In the genomic region with DNA sequence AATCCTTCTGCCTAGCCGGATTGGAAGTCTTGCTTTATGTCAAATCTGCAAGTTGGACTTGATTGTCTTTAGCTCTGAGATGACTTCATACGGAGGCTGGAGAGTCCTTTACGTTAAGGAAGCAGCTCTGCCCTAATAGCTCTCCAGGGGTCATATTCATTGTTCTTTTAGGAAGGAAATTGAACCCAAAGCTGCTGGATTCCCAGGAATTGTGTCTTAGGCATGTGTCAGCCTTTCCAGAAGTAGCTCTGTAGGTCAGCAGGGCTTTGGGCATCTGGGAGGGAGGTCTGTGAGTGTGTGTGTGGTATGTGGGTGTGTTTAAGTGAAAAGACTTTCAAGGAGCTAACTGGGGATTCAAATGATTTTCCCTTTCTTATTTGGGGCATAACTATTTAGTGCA, we compare ENCODE assay signal across 19 cellular contexts.
DNase-seq lines count a peak whose midpoint lies in the region; ATAC-seq, FAIRE-seq and TF ChIP-seq lines count a peak whose summit lies in the region.
"Had no signal": no experiment of that assay in that cellular context is flagged by ENCODE, and none has a peak within 500 bp of the region (broad histone marks: within the 10 kb centered on the region; RNA-seq: fewer than 3 reads in every experiment).

No MANE protein-coding gene starts in this region.

- 69 to 77% (median 76%) methylated on average over 3 of the region's 3 CpGs for WGBS in psoas muscle, 3 donors

- peaks cover 3% of the 10 kb centered on the region; the same call in 1 of the 2 replicates for H3K4me1 ChIP-seq in HEK293 (ENCODE audit: control insufficient read depth, insufficient read depth, low read length)
- peaks cover 13% of the 10 kb centered on the region for H3K4me1 ChIP-seq in astrocyte (ENCODE audit: insufficient read depth, low read length)
- H3K4me1 ChIP-seq in psoas muscle: peaks cover 11% of the 10 kb centered on the region
- H3K4me1 ChIP-seq: adrenal gland had no signal

- H3K27me3 ChIP-seq in astrocyte (ENCODE audit: insufficient read depth, low read length): no peaks in the 10 kb centered on the region
- H3K27me3 ChIP-seq in psoas muscle (ENCODE audit: insufficient read depth in 3 of 3, low read length in 2 of 3): no peaks in the 10 kb centered on the region
- H3K27me3 ChIP-seq: adrenal gland had no signal

- H3K9me3 ChIP-seq in HEK293 (ENCODE audit: control insufficient read depth, insufficient read depth, low read depth, low read length) (no peaks in the 10 kb centered on the region), astrocyte (ENCODE audit: insufficient read depth, low read depth, low read length) (no peaks in the 10 kb centered on the region), psoas muscle (no peaks in the 10 kb centered on the region)
- H3K9me3 ChIP-seq: adrenal gland, neutrophil had no signal

- peak; percentile 24 for DNase-seq in astrocyte (ENCODE audit: low read depth)
- peak; percentile 63 for DNase-seq in fibroblast of villous mesenchyme (ENCODE audit: low read depth)
- no peak for DNase-seq in psoas muscle
- DNase-seq in MV-4-11 (lab: John Stamatoyannopoulos, UW): no peak
- DNase-seq in amygdala (lab: John Stamatoyannopoulos, UW): no peak
- no peak for DNase-seq in activated CD8-positive, alpha-beta T cell treated with anti-CD3 and anti-CD28 coated beads, Interleukin-2, amount 10 ng/mL, durations not matched to agents 7 days and 5 days
- DNase-seq: COR-L47; HCEC 1CT; NCI-H1105 treated with DMSO at 0.1 percent for 48 hours; NCI-H2171; NCI-H774; stimulated activated CD4-positive, alpha-beta T cell treated with anti-CD3 and anti-CD28 coated beads, Interleukin-4, amount 100 ng/mL, for 1 hour; T-helper 17 cell had no signal

- H3K4me3 Mint-ChIP-seq in astrocyte (ENCODE audit: unreplicated experiment): no peak overlapping the region
- no peak overlapping the region for H3K4me3 Mint-ChIP-seq in activated CD8-positive, alpha-beta T cell treated with anti-CD3 and anti-CD28 coated beads, Interleukin-2, amount 10 ng/mL, durations not matched to agents 7 days and 5 days
- H3K4me3 Mint-ChIP-seq: T-helper 17 cell had no signal

- no peak overlapping the region for H2AFZ ChIP-seq in astrocyte (ENCODE audit: low read depth, low read length)

- intact Hi-C loops in psoas muscle (cut with DNase I): no loop called here

- H3K9ac ChIP-seq in astrocyte (ENCODE audit: low read length): no peak overlapping the region
- H3K9ac ChIP-seq: KMS-11 had no signal

- H3K4me3 ChIP-seq in HEK293 (ENCODE audit: low read depth, low read length) (no peak overlapping the region), astrocyte (ENCODE audit: insufficient read depth, low read depth, low read length) (no peak overlapping the region), fibroblast of villous mesenchyme (ENCODE audit: low read depth, low read length) (no peak overlapping the region), psoas muscle (no peak overlapping the region)
- H3K4me3 ChIP-seq: adrenal gland had no signal

- TF ChIP-seq CTCF in HEK293 (tag by site-specific recombination; IDR thresholded peaks at IDR 0.05) (no peak), astrocyte (IDR thresholded peaks at IDR 0.05; ENCODE audit: insufficient read depth, low read depth, low read length) (no peak), fibroblast of villous mesenchyme (IDR thresholded peaks at IDR 0.05; ENCODE audit: insufficient read depth, low read depth, low read length) (no peak), psoas muscle (IDR thresholded peaks at IDR 0.05) (no peak)

- peaks cover 23% of the 10 kb centered on the region for H3K4me1 Mint-ChIP-seq in astrocyte (ENCODE audit: low read depth, unreplicated experiment)
- no peaks in the 10 kb centered on the region for H3K4me1 Mint-ChIP-seq in activated CD8-positive, alpha-beta T cell treated with anti-CD3 and anti-CD28 coated beads, Interleukin-2, amount 10 ng/mL, durations not matched to agents 7 days and 5 days (ENCODE audit: low read depth)

- no peak overlapping the region for H3K4me2 ChIP-seq in astrocyte (ENCODE audit: low read length)
- H3K4me2 ChIP-seq: KMS-11 had no signal

- H4K20me1 ChIP-seq in astrocyte (ENCODE audit: insufficient read depth, low read length): no peaks in the 10 kb centered on the region

- H3K36me3 ChIP-seq in HEK293 (ENCODE audit: control insufficient read depth in 2 of 2, insufficient read depth in 1 of 2, low read length in 2 of 2) (no peaks in the 10 kb centered on the region), astrocyte (ENCODE audit: insufficient read depth, low read length) (no peaks in the 10 kb centered on the region), psoas muscle (ENCODE audit: insufficient read depth in 1 of 2, low read depth in 1 of 2) (no peaks in the 10 kb centered on the region)
- H3K36me3 ChIP-seq: adrenal gland, neutrophil had no signal

- H3K27ac ChIP-seq in HEK293 (ENCODE audit: extremely low read depth, low read depth, low read length) (no peak overlapping the region), astrocyte (ENCODE audit: low read depth, low read length) (no peak overlapping the region), psoas muscle (peak overlapping the region; percentile 53)
- H3K27ac ChIP-seq: KMS-11, neutrophil had no signal

- no peaks in the 10 kb centered on the region for H3K9me3 Mint-ChIP-seq in astrocyte (ENCODE audit: unreplicated experiment)
- no peaks in the 10 kb centered on the region for H3K9me3 Mint-ChIP-seq in activated CD8-positive, alpha-beta T cell treated with anti-CD3 and anti-CD28 coated beads, Interleukin-2, amount 10 ng/mL, durations not matched to agents 7 days and 5 days (ENCODE audit: insufficient read depth)
- H3K9me3 Mint-ChIP-seq: activated T-helper 2 cell treated with anti-CD3 and anti-CD28 coated beads, Interferon-gamma antibody, Interleukin-2, Interleukin-4, amounts not matched to agents 10 μg/mL and 5 μg/mL and 100 μg/mL, durations not matched to agents 14 hours and 24 hours and 36 hours had no signal

- H3K27ac Mint-ChIP-seq in astrocyte (ENCODE audit: unreplicated experiment): peak overlapping the region; percentile 81
- no peak overlapping the region for H3K27ac Mint-ChIP-seq in activated CD8-positive, alpha-beta T cell treated with anti-CD3 and anti-CD28 coated beads, Interleukin-2, amount 10 ng/mL, durations not matched to agents 7 days and 5 days
- H3K27ac Mint-ChIP-seq: activated T-helper 2 cell treated with anti-CD3 and anti-CD28 coated beads, Interferon-gamma antibody, Interleukin-2, Interleukin-4, amounts not matched to agents 10 μg/mL and 5 μg/mL and 100 μg/mL, durations not matched to agents 14 hours and 24 hours and 36 hours; T-helper 17 cell had no signal

- FAIRE-seq in astrocyte (lab: Jason Lieb, UNC): no peak

- H3K27me3 Mint-ChIP-seq in astrocyte (ENCODE audit: low read depth, unreplicated experiment): peaks cover 9% of the 10 kb centered on the region
- peaks cover 24% of the 10 kb centered on the region for H3K27me3 Mint-ChIP-seq in activated CD8-positive, alpha-beta T cell treated with anti-CD3 and anti-CD28 coated beads, Interleukin-2, amount 10 ng/mL, durations not matched to agents 7 days and 5 days (ENCODE audit: low read depth)

- CTCF ChIA-PET in HEK293 (lab: Yijun Ruan, JAX): interaction anchor here (0.6 to 20.6 kb wide), 15 partner anchors 10 to 482 kb away, joined by 3 to 400 read pairs (median 5); partner anchors contain the start of gene ARHGAP29
- CTCF ChIA-PET in activated CD8-positive, alpha-beta T cell treated with anti-CD3 and anti-CD28 coated beads, Interleukin-2, amount 10 ng/mL, durations not matched to agents 7 days and 5 days (lab: Charles Lee): interaction anchor here (0.5 to 5.1 kb wide), 9 partner anchors 9 to 425 kb away, joined by 3 to 76 read pairs (median 7); no protein-coding TSS in a partner anchor

- POLR2A ChIA-PET in HEK293 (lab: Yijun Ruan, JAX): no interaction called here
- POLR2A ChIA-PET in activated CD8-positive, alpha-beta T cell treated with anti-CD3 and anti-CD28 coated beads, Interleukin-2, amount 10 ng/mL, durations not matched to agents 7 days and 5 days (lab: Charles Lee): no interaction called here

- no peaks in the 10 kb centered on the region for H3K36me3 Mint-ChIP-seq in astrocyte (ENCODE audit: low read depth, unreplicated experiment)
- H3K36me3 Mint-ChIP-seq in activated CD8-positive, alpha-beta T cell treated with anti-CD3 and anti-CD28 coated beads, Interleukin-2, amount 10 ng/mL, durations not matched to agents 7 days and 5 days (ENCODE audit: low read depth): no peaks in the 10 kb centered on the region

- peak in 2 of 4 donors; percentile 28 to 33 for ATAC-seq in psoas muscle
- ATAC-seq in activated CD8-positive, alpha-beta T cell treated with anti-CD3 and anti-CD28 coated beads, Interleukin-2, amount 10 ng/mL, durations not matched to agents 7 days and 5 days: no peak
- ATAC-seq: sciatic nerve, T-helper 17 cell had no signal

- no peaks in the 10 kb centered on the region for H3K79me2 ChIP-seq in astrocyte (ENCODE audit: insufficient read depth, low read length)

TF ChIP-seq in HEK293, 187 proteins besides CTCF, POLR2A, EP300 and RAD21 (continues in another document):
- 0 out of 2 replicates have a peak, but pooled peaks have one; percentile 34 for TF ChIP-seq ZFHX2 (tag by site-specific recombination; conservative IDR thresholded peaks at IDR 0.05)
- TF ChIP-seq, protein P1, sequence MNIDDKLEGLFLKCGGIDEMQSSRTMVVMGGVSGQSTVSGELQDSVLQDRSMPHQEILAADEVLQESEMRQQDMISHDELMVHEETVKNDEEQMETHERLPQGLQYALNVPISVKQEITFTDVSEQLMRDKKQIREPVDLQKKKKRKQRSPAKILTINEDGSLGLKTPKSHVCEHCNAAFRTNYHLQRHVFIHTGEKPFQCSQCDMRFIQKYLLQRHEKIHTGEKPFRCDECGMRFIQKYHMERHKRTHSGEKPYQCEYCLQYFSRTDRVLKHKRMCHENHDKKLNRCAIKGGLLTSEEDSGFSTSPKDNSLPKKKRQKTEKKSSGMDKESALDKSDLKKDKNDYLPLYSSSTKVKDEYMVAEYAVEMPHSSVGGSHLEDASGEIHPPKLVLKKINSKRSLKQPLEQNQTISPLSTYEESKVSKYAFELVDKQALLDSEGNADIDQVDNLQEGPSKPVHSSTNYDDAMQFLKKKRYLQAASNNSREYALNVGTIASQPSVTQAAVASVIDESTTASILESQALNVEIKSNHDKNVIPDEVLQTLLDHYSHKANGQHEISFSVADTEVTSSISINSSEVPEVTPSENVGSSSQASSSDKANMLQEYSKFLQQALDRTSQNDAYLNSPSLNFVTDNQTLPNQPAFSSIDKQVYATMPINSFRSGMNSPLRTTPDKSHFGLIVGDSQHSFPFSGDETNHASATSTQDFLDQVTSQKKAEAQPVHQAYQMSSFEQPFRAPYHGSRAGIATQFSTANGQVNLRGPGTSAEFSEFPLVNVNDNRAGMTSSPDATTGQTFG (tag by site-specific recombination; IDR thresholded peaks at IDR 0.05; ENCODE audit: borderline replicate concordance): no peak

Comparison
In these comparisons a context has a peak if more than half of its experiments do, and no peak if none do; other contexts are left out.
1. DNase-seq: peak in astrocyte (single experiment) and fibroblast of villous mesenchyme (single experiment); none in psoas muscle (0 of 2), MV-4-11 (single experiment), amygdala (0 of 56) and activated CD8-positive, alpha-beta T cell treated with anti-CD3 and anti-CD28 coated beads, Interleukin-2, amount 10 ng/mL, durations not matched to agents 7 days and 5 days (single experiment).